ENCODE assay signal across 14 cellular contexts in the genomic region with DNA sequence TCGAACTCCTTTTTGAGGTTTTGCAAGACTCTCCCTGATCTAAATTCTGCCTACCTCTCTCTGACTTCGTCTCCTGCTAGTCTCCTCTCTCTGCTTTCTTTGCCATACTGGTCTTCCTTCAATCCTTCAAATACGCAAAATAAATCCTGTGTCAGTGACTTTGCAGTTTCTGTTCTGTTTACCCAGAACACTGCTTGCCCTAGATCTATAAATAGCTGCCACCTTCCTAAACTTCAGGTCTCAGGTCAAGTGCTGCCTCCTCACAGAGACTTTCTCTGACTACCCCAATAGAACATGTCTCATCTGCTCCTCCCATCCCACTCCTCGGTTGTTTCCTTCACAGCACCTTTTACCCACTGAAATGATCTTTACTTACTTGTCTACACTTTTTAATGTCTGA.
DNase-seq lines count a peak whose midpoint lies in the region; ATAC-seq and TF ChIP-seq lines count a peak whose summit lies in the region.
"Had no signal": no experiment of that assay in that cellular context is flagged by ENCODE, and none has a peak within 500 bp of the region (broad histone marks: within the 10 kb centered on the region; RNA-seq: fewer than 3 reads in every experiment).

No MANE protein-coding gene starts in this region.

- H3K4me1 Mint-ChIP-seq in CD8-positive, alpha-beta memory T cell: peaks cover 7 to 12% (median 11%) of the 10 kb centered on the region in 3 donors
- peaks cover 6% of the 10 kb centered on the region for H3K4me1 Mint-ChIP-seq in activated T-helper 2 cell treated with anti-CD3 and anti-CD28 coated beads, Interferon-gamma antibody, Interleukin-2, Interleukin-4, amounts not matched to agents 10 μg/mL and 5 μg/mL and 100 μg/mL, durations not matched to agents 14 hours and 24 hours and 36 hours (ENCODE audit: low read depth)

- TF ChIP-seq CTCF in C4-2B (conservative IDR thresholded peaks at IDR 0.05) (no peak), colonic mucosa (IDR thresholded peaks at IDR 0.05) (no peak), omental fat pad (IDR thresholded peaks at IDR 0.05) (no peak)

- H3K27me3 ChIP-seq in CD8-positive, alpha-beta memory T cell (ENCODE audit: insufficient read depth, low read length, poor library complexity, severe bottlenecking): no peaks in the 10 kb centered on the region
- no peaks in the 10 kb centered on the region for H3K27me3 ChIP-seq in colonic mucosa
- H3K27me3 ChIP-seq in neuronal stem cell (ENCODE audit: control insufficient read depth in 3 of 3, insufficient read depth in 3 of 3, low read depth in 1 of 3, low read length in 3 of 3): no peaks in the 10 kb centered on the region

- POLR2A ChIA-PET in CD8-positive, alpha-beta memory T cell (lab: Charles Lee): no interaction called here

- H3K23ac ChIP-seq in neuronal stem cell (ENCODE audit: low read depth, low read length, poor library complexity): no peak overlapping the region

- H3K27ac ChIP-seq in C4-2B: peak overlapping the region; percentile 40; the same call in 1 of the 2 replicates
- H3K27ac ChIP-seq in CD8-positive, alpha-beta memory T cell (ENCODE audit: low read depth, low read length): no peak overlapping the region
- no peak overlapping the region for H3K27ac ChIP-seq in colonic mucosa
- no peak overlapping the region for H3K27ac ChIP-seq in neuronal stem cell (replicated peaks; ENCODE audit: low read length)

- H2AK5ac ChIP-seq in neuronal stem cell (ENCODE audit: low read depth, low read length): no peak overlapping the region

- peak overlapping the region in 1 of 7 donors; percentile 13 for H3K4me3 Mint-ChIP-seq in CD8-positive, alpha-beta memory T cell
- no peak overlapping the region for H3K4me3 Mint-ChIP-seq in activated T-helper 2 cell treated with anti-CD3 and anti-CD28 coated beads, Interferon-gamma antibody, Interleukin-2, Interleukin-4, amounts not matched to agents 10 μg/mL and 5 μg/mL and 100 μg/mL, durations not matched to agents 14 hours and 24 hours and 36 hours (ENCODE audit: low read depth)

- intact Hi-C loops in activated T-helper 2 cell treated with anti-CD3 and anti-CD28 coated beads, Interferon-gamma antibody, Interleukin-2, Interleukin-4, amounts not matched to agents 10 μg/mL and 5 μg/mL and 100 μg/mL, durations not matched to agents 14 hours and 24 hours and 36 hours (cut with micrococcal nuclease): no loop called here
- intact Hi-C loops in colonic mucosa (cut with DNase I): no loop called here

- no peak overlapping the region for H3K4me3 ChIP-seq in CD8-positive, alpha-beta memory T cell (ENCODE audit: low read length)
- H3K4me3 ChIP-seq in colonic mucosa (no peak overlapping the region), neuronal stem cell (ENCODE audit: low read length in 2 of 2) (no peak overlapping the region)
- H3K4me3 ChIP-seq: HAP-1 had no signal

- H3K9me3 ChIP-seq in CD8-positive, alpha-beta memory T cell (ENCODE audit: low read length): no peaks in the 10 kb centered on the region
- H3K9me3 ChIP-seq in colonic mucosa (no peaks in the 10 kb centered on the region), neuronal stem cell (replicated peaks in 1 of 2; ENCODE audit: control insufficient read depth in 2 of 2, insufficient read depth in 1 of 2, low read depth in 1 of 2, low read length in 2 of 2) (no peaks in the 10 kb centered on the region)
- H3K9me3 ChIP-seq: HAP-1 had no signal

- no peak overlapping the region for H2BK5ac ChIP-seq in neuronal stem cell (ENCODE audit: low read length)

- H3K79me1 ChIP-seq in neuronal stem cell (ENCODE audit: low read depth, low read length): no peaks in the 10 kb centered on the region

- H3K27me3 Mint-ChIP-seq in CD8-positive, alpha-beta memory T cell: no peaks in the 10 kb centered on the region
- H3K27me3 Mint-ChIP-seq in activated T-helper 2 cell treated with anti-CD3 and anti-CD28 coated beads, Interferon-gamma antibody, Interleukin-2, Interleukin-4, amounts not matched to agents 10 μg/mL and 5 μg/mL and 100 μg/mL, durations not matched to agents 14 hours and 24 hours and 36 hours (ENCODE audit: low read depth): no peaks in the 10 kb centered on the region

- H3K4ac ChIP-seq in neuronal stem cell (ENCODE audit: low read length): no peak overlapping the region

- H2BK120ac ChIP-seq in neuronal stem cell (ENCODE audit: low read depth, low read length): no peak overlapping the region

- no peaks in the 10 kb centered on the region for H3K9me3 Mint-ChIP-seq in CD8-positive, alpha-beta memory T cell
- no peaks in the 10 kb centered on the region for H3K9me3 Mint-ChIP-seq in activated T-helper 2 cell treated with anti-CD3 and anti-CD28 coated beads, Interferon-gamma antibody, Interleukin-2, Interleukin-4, amounts not matched to agents 10 μg/mL and 5 μg/mL and 100 μg/mL, durations not matched to agents 14 hours and 24 hours and 36 hours
- H3K9me3 Mint-ChIP-seq: activated naive CD4-positive, alpha-beta T cell treated with anti-CD3 and anti-CD28 coated beads, Interleukin-2, amount 50 U/mL, for 72 hours had no signal

- H2BK15ac ChIP-seq in neuronal stem cell (ENCODE audit: low read length): no peak overlapping the region

- H3K4me1 ChIP-seq in CD8-positive, alpha-beta memory T cell (ENCODE audit: insufficient read depth, low read length): no peaks in the 10 kb centered on the region
- H3K4me1 ChIP-seq in colonic mucosa (no peaks in the 10 kb centered on the region), neuronal stem cell (ENCODE audit: control insufficient read depth in 2 of 2, insufficient read depth in 1 of 2, low read depth in 1 of 2, low read length in 2 of 2) (peaks cover 2 to 4% of the 10 kb centered on the region in 2 donors)
- H3K4me1 ChIP-seq: HAP-1 had no signal

- H4K91ac ChIP-seq in neuronal stem cell (ENCODE audit: low read depth, low read length, poor library complexity): no peak overlapping the region

- ATAC-seq in omental fat pad (ENCODE audit: low FRiP score): no peak
- ATAC-seq: activated naive CD4-positive, alpha-beta T cell treated with anti-CD3 and anti-CD28 coated beads, Interleukin-2, amount 50 U/mL, for 72 hours had no signal

- no peak overlapping the region for H2AFZ ChIP-seq in neuronal stem cell (ENCODE audit: low read length)

- no peak overlapping the region for H3K14ac ChIP-seq in neuronal stem cell (ENCODE audit: low read length)

- H3K4me2 ChIP-seq in neuronal stem cell (ENCODE audit: insufficient read depth, low read length, poor library complexity, severe bottlenecking): no peak overlapping the region

- H3K27ac Mint-ChIP-seq in CD8-positive, alpha-beta memory T cell: peak overlapping the region in 7 of 8 donors; percentile 0 to 94 (median 47)
- H3K27ac Mint-ChIP-seq in activated T-helper 2 cell treated with anti-CD3 and anti-CD28 coated beads, Interferon-gamma antibody, Interleukin-2, Interleukin-4, amounts not matched to agents 10 μg/mL and 5 μg/mL and 100 μg/mL, durations not matched to agents 14 hours and 24 hours and 36 hours: peak overlapping the region; percentile 5
- H3K27ac Mint-ChIP-seq: activated naive CD4-positive, alpha-beta T cell treated with anti-CD3 and anti-CD28 coated beads, Interleukin-2, amount 50 U/mL, for 72 hours had no signal

- WGBS in neuronal stem cell (ENCODE audit: extremely low coverage in 2 of 2, insufficient read length in 2 of 2, insufficient replicate concordance in 1 of 2), 2 donors: no CpG with 5 or more reads among the region's 4 CpGs

- DNase-seq in CD8-positive, alpha-beta memory T cell: no peak
- DNase-seq in activated T-helper 2 cell treated with anti-CD3 and anti-CD28 coated beads, Interferon-gamma antibody, Interleukin-2, Interleukin-4, amounts not matched to agents 10 μg/mL and 5 μg/mL and 100 μg/mL, durations not matched to agents 14 hours and 24 hours and 36 hours (ENCODE audit: low spot score): no peak
- DNase-seq in midbrain (lab: John Stamatoyannopoulos, UW): peak; percentile 12
- no peak for DNase-seq in colonic mucosa
- no peak for DNase-seq in NCI-H82 treated with DMSO at 0.1 percent for 48 hours (lab: John Stamatoyannopoulos, UW; ENCODE audit: unreplicated experiment)
- DNase-seq in omental fat pad (ENCODE audit: low spot score): no peak
- DNase-seq in neuronal stem cell (ENCODE audit: low spot score): no peak
- DNase-seq: GF-D8; NCI-H187 treated with DMSO at 0.1 percent for 48 hours; NCI-H69; stimulated activated naive CD4-positive, alpha-beta T cell treated with Interleukin-2 at 50 U/mL for 16 hours had no signal

- H3K36me3 ChIP-seq in CD8-positive, alpha-beta memory T cell (ENCODE audit: insufficient read depth, low read length): peaks cover 7% of the 10 kb centered on the region
- H3K36me3 ChIP-seq in colonic mucosa (no peaks in the 10 kb centered on the region), neuronal stem cell (replicated peaks in 1 of 2; ENCODE audit: control insufficient read depth in 2 of 2, insufficient read depth in 2 of 2, low read length in 2 of 2) (peaks cover 8 to 47% of the 10 kb centered on the region in 2 donors)

- CTCF ChIA-PET in CD8-positive, alpha-beta memory T cell (lab: Charles Lee): no interaction called here

- H2BK12ac ChIP-seq in neuronal stem cell (ENCODE audit: low read length): no peak overlapping the region

- H3K9ac ChIP-seq in colonic mucosa (ENCODE audit: low read depth in 2 of 2, low read length in 2 of 2): no peak overlapping the region
- H3K9ac ChIP-seq in neuronal stem cell (ENCODE audit: low read depth, low read length, poor library complexity): no peak overlapping the region

- H4K8ac ChIP-seq in neuronal stem cell (ENCODE audit: low read depth, low read length): no peak overlapping the region

- no peak overlapping the region for H3K18ac ChIP-seq in neuronal stem cell (ENCODE audit: low read length)

- H3K36me3 Mint-ChIP-seq in CD8-positive, alpha-beta memory T cell: peaks cover 0 to 54% (median 13%) of the 10 kb centered on the region in 3 donors
- peaks cover 41% of the 10 kb centered on the region for H3K36me3 Mint-ChIP-seq in activated T-helper 2 cell treated with anti-CD3 and anti-CD28 coated beads, Interferon-gamma antibody, Interleukin-2, Interleukin-4, amounts not matched to agents 10 μg/mL and 5 μg/mL and 100 μg/mL, durations not matched to agents 14 hours and 24 hours and 36 hours (ENCODE audit: low read depth)
